Comparison of ENCODE assay signal across 1 cellular context in genomic region chr2:121778736-121779487, GRCh38.
TF ChIP-seq lines count a peak whose summit lies in the region.

No MANE protein-coding gene starts in this region.

TF ChIP-seq in K562, 482 proteins besides CTCF, POLR2A, EP300 and RAD21:
- no peak for TF ChIP-seq UBTF (IDR thresholded peaks at IDR 0.05; ENCODE audit: borderline replicate concordance in 1 of 2, low read depth in 2 of 2, low read length in 2 of 2)
- TF ChIP-seq, protein P1, sequence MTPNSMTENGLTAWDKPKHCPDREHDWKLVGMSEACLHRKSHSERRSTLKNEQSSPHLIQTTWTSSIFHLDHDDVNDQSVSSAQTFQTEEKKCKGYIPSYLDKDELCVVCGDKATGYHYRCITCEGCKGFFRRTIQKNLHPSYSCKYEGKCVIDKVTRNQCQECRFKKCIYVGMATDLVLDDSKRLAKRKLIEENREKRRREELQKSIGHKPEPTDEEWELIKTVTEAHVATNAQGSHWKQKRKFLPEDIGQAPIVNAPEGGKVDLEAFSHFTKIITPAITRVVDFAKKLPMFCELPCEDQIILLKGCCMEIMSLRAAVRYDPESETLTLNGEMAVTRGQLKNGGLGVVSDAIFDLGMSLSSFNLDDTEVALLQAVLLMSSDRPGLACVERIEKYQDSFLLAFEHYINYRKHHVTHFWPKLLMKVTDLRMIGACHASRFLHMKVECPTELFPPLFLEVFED (CRISPR knock-in tag; conservative IDR thresholded peaks at IDR 0.05): no peak
- TF ChIP-seq ETV5 (CRISPR knock-in tag; IDR thresholded peaks at IDR 0.05; ENCODE audit: low read depth): no peak
- TF ChIP-seq ZNF143 (CRISPR knock-in tag; IDR thresholded peaks at IDR 0.05): no peak
- no peak for TF ChIP-seq HMBOX1 (IDR thresholded peaks at IDR 0.05)
